9 cellular contexts compared by ENCODE assay signal in genomic region chr2:239339726-239340654, GRCh38.
DNase-seq lines count a peak whose midpoint lies in the region; ATAC-seq, FAIRE-seq and TF ChIP-seq lines count a peak whose summit lies in the region.
"Had no signal": no experiment of that assay in that cellular context is flagged by ENCODE, and none has a peak within 500 bp of the region (broad histone marks: within the 10 kb centered on the region; RNA-seq: fewer than 3 reads in every experiment).

No MANE protein-coding gene starts in this region.

- intact Hi-C loops in activated B cell treated with CpG ODN at 0.5 μM for 24 hours (cut with micrococcal nuclease) = loop anchor here (5.0 kb wide), 1 partner anchor 38 kb away; no protein-coding TSS in a partner anchor
- intact Hi-C loops in left cardiac atrium (cut with DNase I) = no loop called here

- H3K9me3 Mint-ChIP-seq in activated B cell treated with CpG ODN at 0.5 μM for 24 hours = no peaks in the 10 kb centered on the region
- H3K9me3 Mint-ChIP-seq: central memory CD8-positive, alpha-beta T cell had no signal

- H3K36me3 ChIP-seq in neutrophil = peaks cover 17% of the 10 kb centered on the region

- CTCF ChIA-PET in activated B cell treated with CpG ODN at 0.5 μM for 24 hours (lab: Charles Lee) = no interaction called here

- DNase-seq in GM18507 (ENCODE audit: extremely low spot score, insufficient read length, low read depth) (no peak), activated B cell treated with CpG ODN at 0.5 μM for 24 hours (no peak), left cardiac atrium (no peak), DMS53 treated with DMSO at 0.1 percent for 48 hours (lab: John Stamatoyannopoulos, UW; ENCODE audit: unreplicated experiment) (no peak), G401 (ENCODE audit: low spot score) (no peak)
- DNase-seq: GDM1 had no signal

- no peak overlapping the region for H3K4me3 ChIP-seq in neutrophil (ENCODE audit: low read depth in 1 of 2, low read length in 1 of 2)

- TF ChIP-seq CTCF in activated B cell treated with CpG ODN at 0.5 μM for 24 hours (IDR thresholded peaks at IDR 0.05) (no peak), neutrophil (IDR thresholded peaks at IDR 0.05) (no peak)

- H3K4me1 ChIP-seq in neutrophil (ENCODE audit: control insufficient read depth in 1 of 2, insufficient read depth in 1 of 2, low read depth in 1 of 2, low read length in 1 of 2) = peaks cover 13% of the 10 kb centered on the region in 2 experiments

- H3K4me3 Mint-ChIP-seq in activated B cell treated with CpG ODN at 0.5 μM for 24 hours = no peak overlapping the region
- H3K4me3 Mint-ChIP-seq: central memory CD8-positive, alpha-beta T cell had no signal

- peaks cover 13% of the 10 kb centered on the region for H3K4me1 Mint-ChIP-seq in activated B cell treated with CpG ODN at 0.5 μM for 24 hours

- peaks cover 8% of the 10 kb centered on the region for H3K36me3 Mint-ChIP-seq in activated B cell treated with CpG ODN at 0.5 μM for 24 hours (ENCODE audit: low read depth)

- ATAC-seq in HG02588 (IDR thresholded peaks at IDR 0.05; ENCODE audit: unreplicated experiment) = peak; percentile 55
- ATAC-seq in activated B cell treated with CpG ODN at 0.5 μM for 24 hours (ENCODE audit: low read depth) = peak; percentile 68
- ATAC-seq in left cardiac atrium = no peak

- H3K27me3 ChIP-seq in neutrophil = no peaks in the 10 kb centered on the region

- peak; percentile 52 for FAIRE-seq in GM18507 (lab: Jason Lieb, UNC)

- no peak overlapping the region for H3K27ac Mint-ChIP-seq in activated B cell treated with CpG ODN at 0.5 μM for 24 hours

- in situ Hi-C loops in G401 (cut with HindIII; ENCODE audit: low sequenced_read_pairs) = no loop called here

- no peaks in the 10 kb centered on the region for H3K9me3 ChIP-seq in neutrophil

- no peaks in the 10 kb centered on the region for H3K27me3 Mint-ChIP-seq in activated B cell treated with CpG ODN at 0.5 μM for 24 hours
- H3K27me3 Mint-ChIP-seq: central memory CD8-positive, alpha-beta T cell had no signal

- peak overlapping the region; percentile 2 for H3K27ac ChIP-seq in neutrophil

- POLR2A ChIA-PET in activated B cell treated with CpG ODN at 0.5 μM for 24 hours (lab: Charles Lee) = no interaction called here

Comparison
In these comparisons a context has a peak if more than half of its experiments do, and no peak if none do; other contexts are left out.
1. ATAC-seq: peak in HG02588 (single experiment) and activated B cell treated with CpG ODN at 0.5 μM for 24 hours (single experiment); none in left cardiac atrium (0 of 2).